Comparison of ENCODE assay signal across 2 cellular contexts in the genomic region with DNA sequence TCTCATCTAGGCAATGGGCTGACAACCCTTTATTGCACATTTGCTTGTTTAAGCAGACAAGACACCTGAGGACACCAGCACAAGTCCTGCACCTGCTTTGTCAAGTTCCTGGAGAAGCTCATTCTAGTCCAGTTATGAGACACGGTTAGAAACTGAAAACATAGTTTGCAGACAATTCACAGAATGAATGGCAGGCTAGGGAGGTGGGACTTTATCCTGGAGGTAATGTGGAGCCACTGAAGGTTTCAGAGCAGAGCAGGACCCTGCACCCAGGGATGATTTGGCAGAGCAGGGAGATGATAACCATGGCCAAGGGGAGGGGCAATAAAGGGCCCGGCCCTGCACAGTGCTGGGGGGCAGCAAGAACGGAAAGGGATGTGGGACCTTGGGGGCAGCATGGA.
TF ChIP-seq lines count a peak whose summit lies in the region.

No MANE protein-coding gene starts in this region.

TF ChIP-seq in SK-N-SH, 30 proteins besides CTCF, POLR2A, EP300 and RAD21 (continued from another document):
- TF ChIP-seq RCOR1 (IDR thresholded peaks at IDR 0.05; ENCODE audit: low read length) = no peak
- TF ChIP-seq RXRA (IDR thresholded peaks at IDR 0.05; ENCODE audit: borderline replicate concordance, low read depth) = no peak
- TF ChIP-seq TEAD4 (IDR thresholded peaks at IDR 0.05; ENCODE audit: borderline replicate concordance, insufficient read depth) = no peak
- no peak for TF ChIP-seq TAF1 (IDR thresholded peaks at IDR 0.05; ENCODE audit: borderline replicate concordance, low read depth, low read length)
- no peak for TF ChIP-seq TCF12 (IDR thresholded peaks at IDR 0.05)

TF ChIP-seq in SK-N-SH treated with all-trans-retinoic acid at 6 μM for 48 hours, 23 proteins besides CTCF, POLR2A, EP300 and RAD21 (continued from another document):
- TF ChIP-seq, protein P1, sequence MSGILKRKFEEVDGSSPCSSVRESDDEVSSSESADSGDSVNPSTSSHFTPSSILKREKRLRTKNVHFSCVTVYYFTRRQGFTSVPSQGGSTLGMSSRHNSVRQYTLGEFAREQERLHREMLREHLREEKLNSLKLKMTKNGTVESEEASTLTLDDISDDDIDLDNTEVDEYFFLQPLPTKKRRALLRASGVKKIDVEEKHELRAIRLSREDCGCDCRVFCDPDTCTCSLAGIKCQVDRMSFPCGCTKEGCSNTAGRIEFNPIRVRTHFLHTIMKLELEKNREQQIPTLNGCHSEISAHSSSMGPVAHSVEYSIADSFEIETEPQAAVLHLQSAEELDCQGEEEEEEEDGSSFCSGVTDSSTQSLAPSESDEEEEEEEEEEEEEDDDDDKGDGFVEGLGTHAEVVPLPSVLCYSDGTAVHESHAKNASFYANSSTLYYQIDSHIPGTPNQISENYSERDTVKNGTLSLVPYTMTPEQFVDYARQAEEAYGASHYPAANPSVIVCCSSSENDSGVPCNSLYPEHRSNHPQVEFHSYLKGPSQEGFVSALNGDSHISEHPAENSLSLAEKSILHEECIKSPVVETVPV (CRISPR knock-in tag; IDR thresholded peaks at IDR 0.05) = no peak
- TF ChIP-seq ZC3H10 (CRISPR knock-in tag; IDR thresholded peaks at IDR 0.05) (no peak), CSDC2 (CRISPR knock-in tag; IDR thresholded peaks at IDR 0.05) (no peak), ZNF565 (CRISPR knock-in tag; conservative IDR thresholded peaks at IDR 0.05; ENCODE audit: low read depth) (no peak), RARB (CRISPR knock-in tag; IDR thresholded peaks at IDR 0.05) (no peak), SNAI2 (CRISPR knock-in tag; IDR thresholded peaks at IDR 0.05) (no peak), ZFP3 (CRISPR knock-in tag; IDR thresholded peaks at IDR 0.05) (no peak), PPARA (CRISPR knock-in tag; IDR thresholded peaks at IDR 0.05; ENCODE audit: borderline replicate concordance) (no peak), GLIS3 (CRISPR knock-in tag; IDR thresholded peaks at IDR 0.05) (no peak), ZNF70 (CRISPR knock-in tag; IDR thresholded peaks at IDR 0.05) (no peak)
- TF ChIP-seq, protein P2, sequence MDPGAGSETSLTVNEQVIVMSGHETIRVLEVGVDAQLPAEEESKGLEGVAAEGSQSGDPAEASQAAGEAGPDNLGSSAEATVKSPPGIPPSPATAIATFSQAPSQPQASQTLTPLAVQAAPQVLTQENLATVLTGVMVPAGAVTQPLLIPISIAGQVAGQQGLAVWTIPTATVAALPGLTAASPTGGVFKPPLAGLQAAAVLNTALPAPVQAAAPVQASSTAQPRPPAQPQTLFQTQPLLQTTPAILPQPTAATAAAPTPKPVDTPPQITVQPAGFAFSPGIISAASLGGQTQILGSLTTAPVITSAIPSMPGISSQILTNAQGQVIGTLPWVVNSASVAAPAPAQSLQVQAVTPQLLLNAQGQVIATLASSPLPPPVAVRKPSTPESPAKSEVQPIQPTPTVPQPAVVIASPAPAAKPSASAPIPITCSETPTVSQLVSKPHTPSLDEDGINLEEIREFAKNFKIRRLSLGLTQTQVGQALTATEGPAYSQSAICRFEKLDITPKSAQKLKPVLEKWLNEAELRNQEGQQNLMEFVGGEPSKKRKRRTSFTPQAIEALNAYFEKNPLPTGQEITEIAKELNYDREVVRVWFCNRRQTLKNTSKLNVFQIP (CRISPR knock-in tag; IDR thresholded peaks at IDR 0.05; ENCODE audit: borderline replicate concordance, low read depth) = no peak
- TF ChIP-seq, protein P3, sequence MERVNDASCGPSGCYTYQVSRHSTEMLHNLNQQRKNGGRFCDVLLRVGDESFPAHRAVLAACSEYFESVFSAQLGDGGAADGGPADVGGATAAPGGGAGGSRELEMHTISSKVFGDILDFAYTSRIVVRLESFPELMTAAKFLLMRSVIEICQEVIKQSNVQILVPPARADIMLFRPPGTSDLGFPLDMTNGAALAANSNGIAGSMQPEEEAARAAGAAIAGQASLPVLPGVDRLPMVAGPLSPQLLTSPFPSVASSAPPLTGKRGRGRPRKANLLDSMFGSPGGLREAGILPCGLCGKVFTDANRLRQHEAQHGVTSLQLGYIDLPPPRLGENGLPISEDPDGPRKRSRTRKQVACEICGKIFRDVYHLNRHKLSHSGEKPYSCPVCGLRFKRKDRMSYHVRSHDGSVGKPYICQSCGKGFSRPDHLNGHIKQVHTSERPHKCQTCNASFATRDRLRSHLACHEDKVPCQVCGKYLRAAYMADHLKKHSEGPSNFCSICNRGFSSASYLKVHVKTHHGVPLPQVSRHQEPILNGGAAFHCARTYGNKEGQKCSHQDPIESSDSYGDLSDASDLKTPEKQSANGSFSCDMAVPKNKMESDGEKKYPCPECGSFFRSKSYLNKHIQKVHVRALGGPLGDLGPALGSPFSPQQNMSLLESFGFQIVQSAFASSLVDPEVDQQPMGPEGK (CRISPR knock-in tag; IDR thresholded peaks at IDR 0.05; ENCODE audit: borderline replicate concordance) = no peak
- TF ChIP-seq, protein P4, sequence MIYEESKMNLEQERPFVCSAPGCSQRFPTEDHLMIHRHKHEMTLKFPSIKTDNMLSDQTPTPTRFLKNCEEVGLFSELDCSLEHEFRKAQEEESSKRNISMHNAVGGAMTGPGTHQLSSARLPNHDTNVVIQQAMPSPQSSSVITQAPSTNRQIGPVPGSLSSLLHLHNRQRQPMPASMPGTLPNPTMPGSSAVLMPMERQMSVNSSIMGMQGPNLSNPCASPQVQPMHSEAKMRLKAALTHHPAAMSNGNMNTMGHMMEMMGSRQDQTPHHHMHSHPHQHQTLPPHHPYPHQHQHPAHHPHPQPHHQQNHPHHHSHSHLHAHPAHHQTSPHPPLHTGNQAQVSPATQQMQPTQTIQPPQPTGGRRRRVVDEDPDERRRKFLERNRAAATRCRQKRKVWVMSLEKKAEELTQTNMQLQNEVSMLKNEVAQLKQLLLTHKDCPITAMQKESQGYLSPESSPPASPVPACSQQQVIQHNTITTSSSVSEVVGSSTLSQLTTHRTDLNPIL (CRISPR knock-in tag; IDR thresholded peaks at IDR 0.05; ENCODE audit: low read depth) = no peak
- TF ChIP-seq, protein P5, sequence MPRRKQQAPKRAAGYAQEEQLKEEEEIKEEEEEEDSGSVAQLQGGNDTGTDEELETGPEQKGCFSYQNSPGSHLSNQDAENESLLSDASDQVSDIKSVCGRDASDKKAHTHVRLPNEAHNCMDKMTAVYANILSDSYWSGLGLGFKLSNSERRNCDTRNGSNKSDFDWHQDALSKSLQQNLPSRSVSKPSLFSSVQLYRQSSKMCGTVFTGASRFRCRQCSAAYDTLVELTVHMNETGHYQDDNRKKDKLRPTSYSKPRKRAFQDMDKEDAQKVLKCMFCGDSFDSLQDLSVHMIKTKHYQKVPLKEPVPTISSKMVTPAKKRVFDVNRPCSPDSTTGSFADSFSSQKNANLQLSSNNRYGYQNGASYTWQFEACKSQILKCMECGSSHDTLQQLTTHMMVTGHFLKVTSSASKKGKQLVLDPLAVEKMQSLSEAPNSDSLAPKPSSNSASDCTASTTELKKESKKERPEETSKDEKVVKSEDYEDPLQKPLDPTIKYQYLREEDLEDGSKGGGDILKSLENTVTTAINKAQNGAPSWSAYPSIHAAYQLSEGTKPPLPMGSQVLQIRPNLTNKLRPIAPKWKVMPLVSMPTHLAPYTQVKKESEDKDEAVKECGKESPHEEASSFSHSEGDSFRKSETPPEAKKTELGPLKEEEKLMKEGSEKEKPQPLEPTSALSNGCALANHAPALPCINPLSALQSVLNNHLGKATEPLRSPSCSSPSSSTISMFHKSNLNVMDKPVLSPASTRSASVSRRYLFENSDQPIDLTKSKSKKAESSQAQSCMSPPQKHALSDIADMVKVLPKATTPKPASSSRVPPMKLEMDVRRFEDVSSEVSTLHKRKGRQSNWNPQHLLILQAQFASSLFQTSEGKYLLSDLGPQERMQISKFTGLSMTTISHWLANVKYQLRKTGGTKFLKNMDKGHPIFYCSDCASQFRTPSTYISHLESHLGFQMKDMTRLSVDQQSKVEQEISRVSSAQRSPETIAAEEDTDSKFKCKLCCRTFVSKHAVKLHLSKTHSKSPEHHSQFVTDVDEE (CRISPR knock-in tag; IDR thresholded peaks at IDR 0.05) = no peak
